ENCODE assay signal across 1 cellular context in genomic region chr19:8034178-8034525, GRCh38.
TF ChIP-seq lines count a peak whose summit lies in the region.

No MANE protein-coding gene starts in this region.

TF ChIP-seq in K562, 482 proteins besides CTCF, POLR2A, EP300 and RAD21:
- peak; percentile 1; the same call in 1 of the 2 replicates for TF ChIP-seq EP400 (IDR thresholded peaks at IDR 0.05)
- TF ChIP-seq CBX3 (IDR thresholded peaks at IDR 0.05; ENCODE audit: borderline replicate concordance in 1 of 2, low read length in 2 of 2) = 0 out of 3 replicates have a peak, but pooled peaks of 1 of the 2 experiments have one; percentile 2
- TF ChIP-seq MTA2 (IDR thresholded peaks at IDR 0.05; ENCODE audit: low read depth) = no peak
- TF ChIP-seq CREB3L1 (IDR thresholded peaks at IDR 0.05; ENCODE audit: borderline replicate concordance, low read depth) = no peak
- no peak for TF ChIP-seq HDAC8 (tag; IDR thresholded peaks at IDR 0.05)
- TF ChIP-seq ETV1 (tag; conservative IDR thresholded peaks at IDR 0.05; ENCODE audit: low read depth) = no peak
- no peak for TF ChIP-seq THRB (CRISPR knock-in tag; conservative IDR thresholded peaks at IDR 0.05)
- TF ChIP-seq ARHGAP35 (IDR thresholded peaks at IDR 0.05; ENCODE audit: partially characterized antibody) = no peak
- 0 out of 2 replicates have a peak, but pooled peaks have one; percentile 7 for TF ChIP-seq ZFX (CRISPR knock-in tag; IDR thresholded peaks at IDR 0.05)
- TF ChIP-seq ATF4 (CRISPR knock-in tag; IDR thresholded peaks at IDR 0.05) = no peak
- TF ChIP-seq MECOM (CRISPR knock-in tag; IDR thresholded peaks at IDR 0.05) = peak; percentile 70; the same call in 1 of the 2 replicates
- TF ChIP-seq MNT (conservative IDR thresholded peaks at IDR 0.05) = 0 out of 4 replicates have a peak, but pooled peaks of 1 of the 2 experiments have one; percentile 7
- TF ChIP-seq ZNF696 (CRISPR knock-in tag; conservative IDR thresholded peaks at IDR 0.05) = no peak
- TF ChIP-seq MGA (IDR thresholded peaks at IDR 0.05) = 0 out of 2 replicates have a peak, but pooled peaks have one; percentile 64
- TF ChIP-seq ZSCAN32 (CRISPR knock-in tag; IDR thresholded peaks at IDR 0.05) = no peak
- TF ChIP-seq CHD4 (IDR thresholded peaks at IDR 0.05; ENCODE audit: insufficient read depth, insufficient replicate concordance, low read depth, low read length, poor library complexity, severe bottlenecking) = no peak
- TF ChIP-seq CBX8 (IDR thresholded peaks at IDR 0.05; ENCODE audit: borderline replicate concordance, extremely low read depth, low read depth, low read length, poor library complexity, severe bottlenecking) = no peak
- TF ChIP-seq SRSF3 (IDR thresholded peaks at IDR 0.05; ENCODE audit: insufficient read depth, low read length) = no peak
